8 cellular contexts compared by ENCODE assay signal in the genomic region with DNA sequence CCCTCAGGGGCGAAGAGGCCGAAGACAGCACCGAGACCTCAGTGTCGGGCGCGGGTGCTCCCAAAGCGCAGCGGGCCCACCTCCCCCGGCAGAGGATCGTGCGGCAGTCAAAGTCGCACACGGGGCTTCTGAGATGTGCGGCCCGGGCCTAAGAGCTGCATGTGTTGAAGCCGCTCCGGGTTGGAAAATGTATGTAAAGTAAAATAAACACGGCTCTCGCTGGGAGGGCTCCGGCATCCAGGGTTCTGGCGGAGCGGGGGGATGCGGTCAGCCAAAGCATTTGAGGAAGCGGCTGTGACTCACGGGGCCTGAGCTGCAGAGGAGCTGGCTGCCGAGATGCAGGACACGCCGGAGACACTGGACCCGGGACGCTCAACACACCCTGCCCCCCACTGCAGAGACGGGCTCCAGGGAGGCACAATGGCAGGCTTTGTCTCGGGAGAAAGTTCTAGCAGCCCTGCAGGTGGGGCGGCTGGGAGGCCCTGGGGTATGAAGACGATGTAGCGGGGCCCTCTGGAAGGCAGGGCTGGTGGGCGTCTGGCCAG.
DNase-seq lines count a peak whose midpoint lies in the region; ATAC-seq, FAIRE-seq and TF ChIP-seq lines count a peak whose summit lies in the region.
"Not testable (repeated sequence)": the region's sequence is repeated elsewhere in the genome, so short reads cannot be mapped to it uniquely, and the experiment has no call there.

No MANE protein-coding gene starts in this region.

- peak; percentile 46 for DNase-seq in AG09309 (ENCODE audit: low read depth)
- peak; percentile 15 for DNase-seq in H54 (ENCODE audit: insufficient read length, low spot score)
- DNase-seq in breast epithelium (ENCODE audit: low spot score in 2 of 2), result peak in 1 of 2 donors; percentile 16
- peak; percentile 75 for DNase-seq in fibroblast of pulmonary artery (ENCODE audit: low read depth)
- DNase-seq in hepatic stellate cell (ENCODE audit: low spot score), result peak; percentile 72
- peak; percentile 67 for DNase-seq in non-pigmented ciliary epithelial cell (ENCODE audit: low read depth)
- DNase-seq in suprapubic skin (ENCODE audit: low spot score in 2 of 2), result not testable (repeated sequence)

- not testable (repeated sequence) for TF ChIP-seq CTCF in AG09309 (IDR thresholded peaks at IDR 0.05; ENCODE audit: control insufficient read depth, insufficient read depth, low read depth, low read length, missing control alignments); breast epithelium (IDR thresholded peaks at IDR 0.05); fibroblast of pulmonary artery (IDR thresholded peaks at IDR 0.05; ENCODE audit: low read length, missing control alignments); suprapubic skin (IDR thresholded peaks at IDR 0.05)

- H3K9me3 ChIP-seq in breast epithelium, suprapubic skin: not testable (repeated sequence)

- WGBS in suprapubic skin, result 79% methylated on average over 11 of the region's 36 CpGs

- not testable (repeated sequence) for H3K36me3 ChIP-seq in breast epithelium, suprapubic skin

- intact Hi-C loops in breast epithelium (cut with DNase I; ENCODE audit: low total_unique reads), result not testable (repeated sequence)

- TF ChIP-seq POLR2A in H54 (IDR thresholded peaks at IDR 0.05; ENCODE audit: low read depth, low read length); breast epithelium (IDR thresholded peaks at IDR 0.05); suprapubic skin (IDR thresholded peaks at IDR 0.05): not testable (repeated sequence)

- ATAC-seq in SK-N-SH treated with all-trans-retinoic acid at 6 μM for 48 hours, result peak; percentile 83

- H3K27ac ChIP-seq in breast epithelium, result peak overlapping the region; percentile 29 to 79
- peak overlapping the region; percentile 51 for H3K27ac ChIP-seq in suprapubic skin

- H3K27me3 ChIP-seq in breast epithelium, suprapubic skin: not testable (repeated sequence)

- not testable (repeated sequence) for TF ChIP-seq EP300 in suprapubic skin (IDR thresholded peaks at IDR 0.05)

- H3K4me3 ChIP-seq in AG09309 (ENCODE audit: control insufficient read depth, low read depth, low read length) (peak overlapping the region; percentile 49), breast epithelium (peak overlapping the region in 1 of 3 donors; percentile 44), fibroblast of pulmonary artery (replicated peaks; ENCODE audit: low read depth, low read length) (peak overlapping the region; percentile 33)
- not testable (repeated sequence) for H3K4me3 ChIP-seq in suprapubic skin

- not testable (repeated sequence) for FAIRE-seq in H54 (lab: Jason Lieb, UNC)

- not testable (repeated sequence) for H3K4me1 ChIP-seq in breast epithelium, suprapubic skin
